In the genomic region with DNA sequence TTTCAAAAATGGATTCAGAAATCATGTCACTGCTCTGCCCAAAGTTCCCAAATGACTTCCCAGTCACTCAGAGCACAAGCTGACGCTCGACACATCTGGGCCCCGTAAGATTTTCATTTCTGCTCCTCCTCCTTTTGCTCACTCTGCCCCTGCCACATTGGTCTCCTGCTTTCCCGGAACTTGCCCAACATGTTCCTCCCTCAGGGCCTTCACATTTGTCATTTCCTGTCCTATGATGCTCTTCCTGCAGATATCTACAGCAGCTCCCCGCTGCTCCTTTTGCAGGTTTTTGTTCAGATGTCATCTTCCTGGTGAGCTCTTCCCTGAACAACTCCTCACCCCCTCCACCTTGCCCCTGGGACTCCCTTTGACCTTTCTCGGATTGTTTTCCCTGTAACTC, we compare ENCODE assay signal across 10 cellular contexts. TPM values are rescaled to one million over a fixed set of nuclear protein-coding genes. Genes with fewer than 3 reads are reported as not detected.
A peak's percentile ranks its signal among the peaks of the same experiment; 100 is the strongest.
DNase-seq lines count a peak whose midpoint lies in the region; ATAC-seq and TF ChIP-seq lines count a peak whose summit lies in the region.
"Had no signal": no experiment of that assay in that cellular context is flagged by ENCODE, and none has a peak within 500 bp of the region (broad histone marks: within the 10 kb centered on the region; RNA-seq: fewer than 3 reads in every experiment).

No MANE protein-coding gene starts in this region.

- H4K20me1 ChIP-seq in mammary epithelial cell (ENCODE audit: insufficient read depth, low read length) = no peaks in the 10 kb centered on the region

- peak overlapping the region; percentile 54 for H2AFZ ChIP-seq in mammary epithelial cell (ENCODE audit: low read depth, low read length)

- no peaks in the 10 kb centered on the region for H3K79me2 ChIP-seq in mammary epithelial cell (ENCODE audit: insufficient read depth, low read length)

- H3K9ac ChIP-seq in mammary epithelial cell (ENCODE audit: insufficient read depth, low read length) = no peak overlapping the region

- peak; percentile 59 for DNase-seq in Right ventricle myocardium inferior (ENCODE audit: missing footprints)
- no peak for DNase-seq in left ventricle myocardium inferior
- peak; percentile 23 for DNase-seq in mammary epithelial cell
- peak; percentile 52 for DNase-seq in lower lobe of right lung
- no peak for DNase-seq in HCEC 1CT
- DNase-seq in central memory CD4-positive, alpha-beta T cell = no peak
- no peak for DNase-seq in mesenteric fat pad (ENCODE audit: low spot score)
- DNase-seq: amniotic stem cell, KG1 had no signal

- H3K4me3 ChIP-seq in left ventricle myocardium inferior (no peak overlapping the region), mammary epithelial cell (replicated peaks in 1 of 3; ENCODE audit: insufficient read depth in 1 of 3, low read depth in 2 of 3, low read length in 3 of 3) (no peak overlapping the region), lower lobe of right lung (no peak overlapping the region)

- in situ Hi-C loops in mammary epithelial cell (cut with MboI; ENCODE audit: low sequenced_read_pairs in 2 of 2) = no loop called here

- ATAC-seq in Right ventricle myocardium inferior = peak; percentile 34
- peak; percentile 69 to 83 for ATAC-seq in lower lobe of right lung
- ATAC-seq in GM18868 (IDR thresholded peaks at IDR 0.05; ENCODE audit: unreplicated experiment) = no peak

- CTCF ChIA-PET in mammary epithelial cell (lab: Charles Lee; ENCODE audit: low non-redundant PET) = no interaction called here

- H3K4me1 ChIP-seq in left ventricle myocardium inferior (no peaks in the 10 kb centered on the region), mammary epithelial cell (ENCODE audit: insufficient read depth, low read length) (peaks cover 23% of the 10 kb centered on the region), lower lobe of right lung (no peaks in the 10 kb centered on the region)

- no TSS peak for BruUV-seq in mammary epithelial cell (replicated peaks; lab: Mats Ljungman, UMichigan)

- intact Hi-C loops in Right ventricle myocardium inferior (cut with DNase I) (no loop called here), left ventricle myocardium inferior (cut with micrococcal nuclease) (no loop called here), mammary epithelial cell (cut with micrococcal nuclease) (no loop called here), lower lobe of right lung (cut with DNase I) (no loop called here)

- H3K9me3 ChIP-seq in left ventricle myocardium inferior (replicated peaks) (peaks cover 5% of the 10 kb centered on the region), mammary epithelial cell (replicated peaks; ENCODE audit: insufficient read depth, low read length) (no peaks in the 10 kb centered on the region), lower lobe of right lung (no peaks in the 10 kb centered on the region)

- TF ChIP-seq CTCF in left ventricle myocardium inferior (IDR thresholded peaks at IDR 0.05; ENCODE audit: borderline replicate concordance) (no peak), mammary epithelial cell (conservative IDR thresholded peaks at IDR 0.05 in 1 of 2, IDR thresholded peaks at IDR 0.05 in 1 of 2; ENCODE audit: extremely low read depth in 1 of 2, insufficient read depth in 1 of 2, low read depth in 1 of 2, low read length in 2 of 2) (no peak), lower lobe of right lung (IDR thresholded peaks at IDR 0.05) (no peak)

- H3K27me3 ChIP-seq in left ventricle myocardium inferior (ENCODE audit: low read depth) (no peaks in the 10 kb centered on the region), mammary epithelial cell (ENCODE audit: insufficient read depth, low read length) (no peaks in the 10 kb centered on the region), lower lobe of right lung (ENCODE audit: low read depth) (no peaks in the 10 kb centered on the region)

- H3K27ac ChIP-seq in left ventricle myocardium inferior (replicated peaks) (no peak overlapping the region), mammary epithelial cell (ENCODE audit: insufficient read depth, low read depth, low read length) (no peak overlapping the region), lower lobe of right lung (peak overlapping the region; percentile 36)

- H3K4me2 ChIP-seq in mammary epithelial cell (ENCODE audit: insufficient read depth, low read depth, low read length) = no peak overlapping the region

- H3K36me3 ChIP-seq in left ventricle myocardium inferior = no peaks in the 10 kb centered on the region
- no peaks in the 10 kb centered on the region for H3K36me3 ChIP-seq in mammary epithelial cell (ENCODE audit: insufficient read depth, low read length)
- no peaks in the 10 kb centered on the region for H3K36me3 ChIP-seq in lower lobe of right lung

- WGBS in mammary epithelial cell (ENCODE audit: low coverage, missing lambda C conversion rate) = 81% methylated on average over 5 of the region's 6 CpGs

- dilution Hi-C loops in mammary epithelial cell (cut with HindIII; ENCODE audit: low sequenced_read_pairs) = no loop called here

RNA-seq across cellular contexts. Expression of gene IVNS1ABP, which starts 58.5 kb away (rescaled TPM):
- 59.0 TPM for total RNA-seq in Right ventricle myocardium inferior
- total RNA-seq in left ventricle myocardium inferior = 70.3 TPM
- total RNA-seq in mammary epithelial cell = 100 to 1,000 TPM; 159 to 351 TPM
- polyA plus RNA-seq in mammary epithelial cell = 64.0 TPM
- polyA minus RNA-seq in mammary epithelial cell = 149 TPM
- 79.9 TPM for total RNA-seq in lower lobe of right lung
- 139 TPM for total RNA-seq in mesenteric fat pad

Comparison
In these comparisons a context has a peak if more than half of its experiments do, and no peak if none do; other contexts are left out.
1. DNase-seq: peak in Right ventricle myocardium inferior (single experiment), mammary epithelial cell (single experiment) and lower lobe of right lung (single experiment); none in left ventricle myocardium inferior (single experiment), HCEC 1CT (single experiment), central memory CD4-positive, alpha-beta T cell (single experiment) and mesenteric fat pad (single experiment).